Comparison of ENCODE assay signal across 1 cellular context in genomic region chr13:97259787-97260641, GRCh38.
TF ChIP-seq lines count a peak whose summit lies in the region.

No MANE protein-coding gene starts in this region.

TF ChIP-seq in HepG2, 621 proteins besides CTCF, POLR2A, EP300 and RAD21 (continued from another document and continues in another):
- TF ChIP-seq, protein P1, sequence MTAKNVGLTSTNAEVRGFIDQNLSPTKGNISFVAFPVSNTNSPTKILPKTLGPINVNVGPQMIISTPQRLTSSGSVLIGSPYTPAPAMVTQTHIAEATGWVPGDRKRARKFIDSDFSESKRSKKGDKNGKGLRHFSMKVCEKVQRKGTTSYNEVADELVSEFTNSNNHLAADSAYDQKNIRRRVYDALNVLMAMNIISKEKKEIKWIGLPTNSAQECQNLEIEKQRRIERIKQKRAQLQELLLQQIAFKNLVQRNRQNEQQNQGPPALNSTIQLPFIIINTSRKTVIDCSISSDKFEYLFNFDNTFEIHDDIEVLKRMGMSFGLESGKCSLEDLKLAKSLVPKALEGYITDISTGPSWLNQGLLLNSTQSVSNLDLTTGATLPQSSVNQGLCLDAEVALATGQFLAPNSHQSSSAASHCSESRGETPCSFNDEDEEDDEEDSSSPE (CRISPR knock-in tag; IDR thresholded peaks at IDR 0.05): peak; percentile 53; the same call in 1 of the 2 replicates
- TF ChIP-seq MIER3 (CRISPR knock-in tag; IDR thresholded peaks at IDR 0.05; ENCODE audit: borderline replicate concordance) (no peak), REL (CRISPR knock-in tag; conservative IDR thresholded peaks at IDR 0.05) (no peak), HOXA3 (CRISPR knock-in tag; IDR thresholded peaks at IDR 0.05) (peak; percentile 26; the same call in 1 of the 2 replicates), SPEN (CRISPR knock-in tag; IDR thresholded peaks at IDR 0.05; ENCODE audit: low read depth) (0 out of 2 replicates have a peak, but pooled peaks have one; percentile 29), NKX3-1 (CRISPR knock-in tag; IDR thresholded peaks at IDR 0.05) (0 out of 2 replicates have a peak, but pooled peaks have one; percentile 34), MED1 (CRISPR knock-in tag; IDR thresholded peaks at IDR 0.05) (peak; percentile 98), ZGPAT (CRISPR knock-in tag; IDR thresholded peaks at IDR 0.05) (0 out of 2 replicates have a peak, but pooled peaks have one; percentile 34), KAT8 (CRISPR knock-in tag; IDR thresholded peaks at IDR 0.05) (peak; percentile 61; the same call in 1 of the 2 replicates), KLF11 (CRISPR knock-in tag; IDR thresholded peaks at IDR 0.05) (no peak), NFKBIZ (CRISPR knock-in tag; IDR thresholded peaks at IDR 0.05) (no peak; the same call in 1 of the 2 replicates), CREM (IDR thresholded peaks at IDR 0.05) (peak; percentile 52; the same call in 1 of the 2 replicates), CREM (CRISPR knock-in tag; IDR thresholded peaks at IDR 0.05) (no peak), ZFX (CRISPR knock-in tag; IDR thresholded peaks at IDR 0.05; ENCODE audit: low read depth) (no peak), MEF2D (CRISPR knock-in tag; IDR thresholded peaks at IDR 0.05) (no peak), ETV5 (CRISPR knock-in tag; IDR thresholded peaks at IDR 0.05; ENCODE audit: borderline replicate concordance) (peak; percentile 31; the same call in 1 of the 2 replicates), RCOR2 (CRISPR knock-in tag; IDR thresholded peaks at IDR 0.05) (0 out of 2 replicates have a peak, but pooled peaks have one; percentile 31), TGIF2 (CRISPR knock-in tag; IDR thresholded peaks at IDR 0.05) (no peak), KLF16 (CRISPR knock-in tag; IDR thresholded peaks at IDR 0.05) (peak in 1 of 2 experiments; percentile 74; a peak in 2 of 4 replicates), KLF15 (CRISPR knock-in tag; IDR thresholded peaks at IDR 0.05; ENCODE audit: borderline replicate concordance) (no peak), FOXP1 (IDR thresholded peaks at IDR 0.05) (peak; percentile 28; the same call in 1 of the 2 replicates), FOXP1 (CRISPR knock-in tag; IDR thresholded peaks at IDR 0.05) (peak; percentile 55; the same call in 1 of the 2 replicates), DMAP1 (CRISPR knock-in tag; IDR thresholded peaks at IDR 0.05) (0 out of 2 replicates have a peak, but pooled peaks have one; percentile 31), SSRP1 (CRISPR knock-in tag; IDR thresholded peaks at IDR 0.05) (peak; percentile 49; the same call in 1 of the 2 replicates), ATF3 (CRISPR knock-in tag; IDR thresholded peaks at IDR 0.05) (peak; percentile 91), ZNF232 (CRISPR knock-in tag; IDR thresholded peaks at IDR 0.05; ENCODE audit: borderline replicate concordance) (no peak), ZNF143 (CRISPR knock-in tag; IDR thresholded peaks at IDR 0.05) (no peak), SMARCC2 (IDR thresholded peaks at IDR 0.05) (0 out of 2 replicates have a peak, but pooled peaks have one; percentile 27), PPARG (CRISPR knock-in tag; conservative IDR thresholded peaks at IDR 0.05) (peak; percentile 92), HNRNPH1 (optimal IDR thresholded peaks at IDR 0.05; ENCODE audit: low read depth, low read length) (no peak), ZNF792 (CRISPR knock-in tag; IDR thresholded peaks at IDR 0.05) (peak; percentile 73; the same call in 1 of the 2 replicates), ZNF12 (CRISPR knock-in tag; IDR thresholded peaks at IDR 0.05) (peak; percentile 58; the same call in 1 of the 2 replicates), ZNF7 (CRISPR knock-in tag; IDR thresholded peaks at IDR 0.05) (no peak), HMGA1 (CRISPR knock-in tag; conservative IDR thresholded peaks at IDR 0.05) (no peak), ATF1 (CRISPR knock-in tag; IDR thresholded peaks at IDR 0.05) (no peak), HDAC2 (CRISPR knock-in tag; IDR thresholded peaks at IDR 0.05) (peak; percentile 49; the same call in 1 of the 2 replicates), CBX5 (CRISPR knock-in tag; IDR thresholded peaks at IDR 0.05; ENCODE audit: borderline replicate concordance) (peak; percentile 13; the same call in 1 of the 2 replicates), NFIC (IDR thresholded peaks at IDR 0.05; ENCODE audit: low read length) (0 out of 2 replicates have a peak, but pooled peaks have one; percentile 62), FOXP4 (CRISPR knock-in tag; IDR thresholded peaks at IDR 0.05) (peak; percentile 79), ZBTB20 (CRISPR knock-in tag; IDR thresholded peaks at IDR 0.05; ENCODE audit: borderline replicate concordance, low read depth) (no peak), ATF4 (CRISPR knock-in tag; IDR thresholded peaks at IDR 0.05) (peak; percentile 96 to 100), ZNF644 (CRISPR knock-in tag; IDR thresholded peaks at IDR 0.05; ENCODE audit: low read depth) (no peak), JDP2 (CRISPR knock-in tag; IDR thresholded peaks at IDR 0.05; ENCODE audit: borderline replicate concordance) (no peak), FOSL2 (CRISPR knock-in tag; IDR thresholded peaks at IDR 0.05) (peak; percentile 98), NR2F2 (IDR thresholded peaks at IDR 0.05; ENCODE audit: borderline replicate concordance, low read depth) (peak; percentile 54; the same call in 1 of the 2 replicates), PRMT3 (CRISPR knock-in tag; IDR thresholded peaks at IDR 0.05; ENCODE audit: borderline replicate concordance, low read depth) (no peak), KLF6 (CRISPR knock-in tag; IDR thresholded peaks at IDR 0.05) (0 out of 2 replicates have a peak, but pooled peaks have one; percentile 45), ZBTB38 (CRISPR knock-in tag; IDR thresholded peaks at IDR 0.05) (no peak), THAP11 (CRISPR knock-in tag; IDR thresholded peaks at IDR 0.05) (peak; percentile 82), HNF1B (CRISPR knock-in tag; IDR thresholded peaks at IDR 0.05) (peak; percentile 61), SOX6 (IDR thresholded peaks at IDR 0.05) (no peak), SOX6 (CRISPR knock-in tag; IDR thresholded peaks at IDR 0.05) (peak; percentile 70), ZNF772 (CRISPR knock-in tag; IDR thresholded peaks at IDR 0.05) (no peak)
- TF ChIP-seq, protein P2, sequence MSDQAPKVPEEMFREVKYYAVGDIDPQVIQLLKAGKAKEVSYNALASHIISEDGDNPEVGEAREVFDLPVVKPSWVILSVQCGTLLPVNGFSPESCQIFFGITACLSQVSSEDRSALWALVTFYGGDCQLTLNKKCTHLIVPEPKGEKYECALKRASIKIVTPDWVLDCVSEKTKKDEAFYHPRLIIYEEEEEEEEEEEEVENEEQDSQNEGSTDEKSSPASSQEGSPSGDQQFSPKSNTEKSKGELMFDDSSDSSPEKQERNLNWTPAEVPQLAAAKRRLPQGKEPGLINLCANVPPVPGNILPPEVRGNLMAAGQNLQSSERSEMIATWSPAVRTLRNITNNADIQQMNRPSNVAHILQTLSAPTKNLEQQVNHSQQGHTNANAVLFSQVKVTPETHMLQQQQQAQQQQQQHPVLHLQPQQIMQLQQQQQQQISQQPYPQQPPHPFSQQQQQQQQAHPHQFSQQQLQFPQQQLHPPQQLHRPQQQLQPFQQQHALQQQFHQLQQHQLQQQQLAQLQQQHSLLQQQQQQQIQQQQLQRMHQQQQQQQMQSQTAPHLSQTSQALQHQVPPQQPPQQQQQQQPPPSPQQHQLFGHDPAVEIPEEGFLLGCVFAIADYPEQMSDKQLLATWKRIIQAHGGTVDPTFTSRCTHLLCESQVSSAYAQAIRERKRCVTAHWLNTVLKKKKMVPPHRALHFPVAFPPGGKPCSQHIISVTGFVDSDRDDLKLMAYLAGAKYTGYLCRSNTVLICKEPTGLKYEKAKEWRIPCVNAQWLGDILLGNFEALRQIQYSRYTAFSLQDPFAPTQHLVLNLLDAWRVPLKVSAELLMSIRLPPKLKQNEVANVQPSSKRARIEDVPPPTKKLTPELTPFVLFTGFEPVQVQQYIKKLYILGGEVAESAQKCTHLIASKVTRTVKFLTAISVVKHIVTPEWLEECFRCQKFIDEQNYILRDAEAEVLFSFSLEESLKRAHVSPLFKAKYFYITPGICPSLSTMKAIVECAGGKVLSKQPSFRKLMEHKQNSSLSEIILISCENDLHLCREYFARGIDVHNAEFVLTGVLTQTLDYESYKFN (CRISPR knock-in tag; conservative IDR thresholded peaks at IDR 0.05): 0 out of 2 replicates have a peak, but pooled peaks have one; percentile 26
- TF ChIP-seq, protein P3, sequence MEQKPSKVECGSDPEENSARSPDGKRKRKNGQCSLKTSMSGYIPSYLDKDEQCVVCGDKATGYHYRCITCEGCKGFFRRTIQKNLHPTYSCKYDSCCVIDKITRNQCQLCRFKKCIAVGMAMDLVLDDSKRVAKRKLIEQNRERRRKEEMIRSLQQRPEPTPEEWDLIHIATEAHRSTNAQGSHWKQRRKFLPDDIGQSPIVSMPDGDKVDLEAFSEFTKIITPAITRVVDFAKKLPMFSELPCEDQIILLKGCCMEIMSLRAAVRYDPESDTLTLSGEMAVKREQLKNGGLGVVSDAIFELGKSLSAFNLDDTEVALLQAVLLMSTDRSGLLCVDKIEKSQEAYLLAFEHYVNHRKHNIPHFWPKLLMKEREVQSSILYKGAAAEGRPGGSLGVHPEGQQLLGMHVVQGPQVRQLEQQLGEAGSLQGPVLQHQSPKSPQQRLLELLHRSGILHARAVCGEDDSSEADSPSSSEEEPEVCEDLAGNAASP (CRISPR knock-in tag; IDR thresholded peaks at IDR 0.05; ENCODE audit: borderline replicate concordance): peak; percentile 60; the same call in 1 of the 2 replicates
- TF ChIP-seq, protein P4, sequence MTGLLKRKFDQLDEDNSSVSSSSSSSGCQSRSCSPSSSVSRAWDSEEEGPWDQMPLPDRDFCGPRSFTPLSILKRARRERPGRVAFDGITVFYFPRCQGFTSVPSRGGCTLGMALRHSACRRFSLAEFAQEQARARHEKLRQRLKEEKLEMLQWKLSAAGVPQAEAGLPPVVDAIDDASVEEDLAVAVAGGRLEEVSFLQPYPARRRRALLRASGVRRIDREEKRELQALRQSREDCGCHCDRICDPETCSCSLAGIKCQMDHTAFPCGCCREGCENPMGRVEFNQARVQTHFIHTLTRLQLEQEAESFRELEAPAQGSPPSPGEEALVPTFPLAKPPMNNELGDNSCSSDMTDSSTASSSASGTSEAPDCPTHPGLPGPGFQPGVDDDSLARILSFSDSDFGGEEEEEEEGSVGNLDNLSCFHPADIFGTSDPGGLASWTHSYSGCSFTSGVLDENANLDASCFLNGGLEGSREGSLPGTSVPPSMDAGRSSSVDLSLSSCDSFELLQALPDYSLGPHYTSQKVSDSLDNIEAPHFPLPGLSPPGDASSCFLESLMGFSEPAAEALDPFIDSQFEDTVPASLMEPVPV (CRISPR knock-in tag; IDR thresholded peaks at IDR 0.05): no peak
- TF ChIP-seq, protein P5, sequence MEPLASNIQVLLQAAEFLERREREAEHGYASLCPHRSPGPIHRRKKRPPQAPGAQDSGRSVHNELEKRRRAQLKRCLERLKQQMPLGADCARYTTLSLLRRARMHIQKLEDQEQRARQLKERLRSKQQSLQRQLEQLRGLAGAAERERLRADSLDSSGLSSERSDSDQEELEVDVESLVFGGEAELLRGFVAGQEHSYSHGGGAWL (CRISPR knock-in tag; IDR thresholded peaks at IDR 0.05): no peak
